Comparison of ENCODE assay signal across 8 cellular contexts in the genomic region with DNA sequence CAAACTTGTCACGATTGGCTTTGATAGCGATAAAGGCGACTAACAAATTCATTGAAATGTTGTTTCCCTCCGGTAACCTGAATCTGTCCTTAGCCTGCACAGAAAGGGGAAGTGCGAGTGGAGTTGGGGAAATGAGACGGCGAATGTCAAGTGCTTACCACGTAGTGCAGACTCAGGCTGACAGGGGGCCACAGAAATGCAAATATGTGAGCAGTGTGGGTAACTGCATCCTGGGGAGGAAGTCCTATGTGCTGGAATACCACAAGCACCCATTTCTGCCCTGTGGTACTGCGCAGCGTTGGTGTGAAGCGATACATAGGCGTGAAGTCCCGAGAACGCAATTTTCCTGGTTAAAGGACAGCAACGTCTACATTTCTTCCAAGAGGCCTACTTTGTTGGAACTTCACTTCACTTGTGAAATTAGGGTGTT. TPM values are rescaled to one million over a fixed set of nuclear protein-coding genes. Genes with fewer than 3 reads are reported as not detected.
DNase-seq lines count a peak whose midpoint lies in the region; ATAC-seq and TF ChIP-seq lines count a peak whose summit lies in the region.

No MANE protein-coding gene starts in this region.

- peak overlapping the region; percentile 67 for H3K27ac ChIP-seq in PC-3 (ENCODE audit: low read length)
- peak overlapping the region; percentile 92 for H3K27ac ChIP-seq in substantia nigra (ENCODE audit: low read depth, low read length, poor library complexity, severe bottlenecking)

- H3K4me3 Mint-ChIP-seq in natural killer cell treated with Interleukin-12 subunit alpha and Interleukin-12 subunit beta and Interleukin-15 and Interleukin-18, amount 100 ng/mL, for 72 hours, result peak overlapping the region; percentile 92

- peaks cover 5% of the 10 kb centered on the region for H3K36me3 Mint-ChIP-seq in natural killer cell treated with Interleukin-12 subunit alpha and Interleukin-12 subunit beta and Interleukin-15 and Interleukin-18, amount 100 ng/mL, for 72 hours

- no peaks in the 10 kb centered on the region for H3K9me3 ChIP-seq in PC-3 (ENCODE audit: low read length)

- H3K4me1 ChIP-seq in PC-3 (ENCODE audit: insufficient read depth, low read length), result peaks cover 17% of the 10 kb centered on the region; the same call in 1 of the 2 replicates

- H3K36me3 ChIP-seq in PC-3 (ENCODE audit: low read depth, low read length), result 0 out of 2 replicates have a peak, but pooled peaks cover 8% of the 10 kb centered on the region

- CTCF ChIA-PET in PC-3 (lab: Charles Lee), result no interaction called here

- peak overlapping the region; percentile 91 to 94 for H3K27ac Mint-ChIP-seq in natural killer cell treated with Interleukin-12 subunit alpha and Interleukin-12 subunit beta and Interleukin-15 and Interleukin-18, amount 100 ng/mL, for 72 hours

- peak overlapping the region; percentile 86 for H3K9ac ChIP-seq in PC-3 (ENCODE audit: low read length)

- peak overlapping the region; percentile 84 for H3K4me2 ChIP-seq in PC-3 (ENCODE audit: low read length)

- H3K9me3 Mint-ChIP-seq in natural killer cell treated with Interleukin-12 subunit alpha and Interleukin-12 subunit beta and Interleukin-15 and Interleukin-18, amount 100 ng/mL, for 72 hours, result no peaks in the 10 kb centered on the region

- H3K9me2 ChIP-seq in PC-3 (replicated peaks; ENCODE audit: low read length), result no peaks in the 10 kb centered on the region

- peaks cover 35% of the 10 kb centered on the region for H3K79me2 ChIP-seq in PC-3 (ENCODE audit: low read length)

- DNase-seq in AG20443 (ENCODE audit: low spot score), result peak; percentile 65
- peak; percentile 51 for DNase-seq in PC-3
- peak; percentile 27 for DNase-seq in activated T-helper 1 cell treated with Interleukin-2 at 50 U/mL for 16 hours (ENCODE audit: low read depth)
- peak; percentile 67 for DNase-seq in fibroblast of peridontal ligament (ENCODE audit: extremely low read depth)
- peak; percentile 88 for DNase-seq in natural killer cell treated with Interleukin-12 subunit alpha and Interleukin-12 subunit beta and Interleukin-15 and Interleukin-18, amount 100 ng/mL, for 72 hours (ENCODE audit: low spot score)
- DNase-seq in substantia nigra (lab: John Stamatoyannopoulos, UW), result peak in 46 of 49 donors; percentile 3 to 65 (median 26)

- ATAC-seq in GM18861 (IDR thresholded peaks at IDR 0.05; ENCODE audit: unreplicated experiment) (peak; percentile 46), HG03095 (IDR thresholded peaks at IDR 0.05; ENCODE audit: unreplicated experiment) (peak; percentile 51), PC-3 (peak; percentile 59)
- ATAC-seq in natural killer cell treated with Interleukin-12 subunit alpha and Interleukin-12 subunit beta and Interleukin-15 and Interleukin-18, amount 100 ng/mL, for 72 hours, result peak; percentile 81

- H2AFZ ChIP-seq in PC-3 (ENCODE audit: low read length), result peak overlapping the region; percentile 73

- H3K4me1 Mint-ChIP-seq in natural killer cell treated with Interleukin-12 subunit alpha and Interleukin-12 subunit beta and Interleukin-15 and Interleukin-18, amount 100 ng/mL, for 72 hours (ENCODE audit: low read depth in 2 of 2), result peaks cover 30 to 31% of the 10 kb centered on the region in 2 donors

- no peaks in the 10 kb centered on the region for H4K20me1 ChIP-seq in PC-3 (ENCODE audit: low read length)

- intact Hi-C loops in PC-3 (cut with micrococcal nuclease), result loop anchor here (5.0 kb wide), 1 partner anchor 143 kb away; the partner anchor contains the start of gene PATZ1

- H3F3A ChIP-seq in PC-3 (ENCODE audit: low read length, unreplicated experiment), result no peaks in the 10 kb centered on the region

- no peak for TF ChIP-seq CTCF in PC-3 (conservative IDR thresholded peaks at IDR 0.05; ENCODE audit: low read depth, low read length)

- BruUV-seq in PC-3 (replicated peaks; lab: Mats Ljungman, UMichigan), result TSS peak; percentile 67

- H3K27me3 ChIP-seq in PC-3 (ENCODE audit: low read length), result no peaks in the 10 kb centered on the region

- peak overlapping the region; percentile 99 for H3K4me3 ChIP-seq in PC-3 (ENCODE audit: low read length)

- H3K27me3 Mint-ChIP-seq in natural killer cell treated with Interleukin-12 subunit alpha and Interleukin-12 subunit beta and Interleukin-15 and Interleukin-18, amount 100 ng/mL, for 72 hours, result no peaks in the 10 kb centered on the region

- POLR2A ChIA-PET in PC-3 (lab: Charles Lee; ENCODE audit: unreplicated experiment), result no interaction called here

RNA-seq across cellular contexts. Expression of gene EIF4ENIF1, which starts 0.9 kb away (rescaled TPM):
- 4.5 and 5.3 TPM in 2 replicates for total RNA-seq in PC-3 (2014; rRNA removed)
- 100 to 1,000 TPM in 1 of 2 donors, 10 to 100 TPM in 1; 83.4 to 107 TPM for total RNA-seq in natural killer cell treated with Interleukin-12 subunit alpha and Interleukin-12 subunit beta and Interleukin-15 and Interleukin-18, amount 100 ng/mL, for 72 hours

RNA-seq across cellular contexts. Expression of gene SFI1, which starts 5.8 kb away (rescaled TPM):
- total RNA-seq in PC-3 (2014; rRNA removed), result 22.5 and 24.0 TPM in 2 replicates
- total RNA-seq in natural killer cell treated with Interleukin-12 subunit alpha and Interleukin-12 subunit beta and Interleukin-15 and Interleukin-18, amount 100 ng/mL, for 72 hours, result 100 to 1,000 TPM; 213 to 332 TPM

Comparison
In these comparisons a context has a peak if more than half of its experiments do, and no peak if none do; other contexts are left out.
1. Peak in every context shown above with its lines: DNase-seq, ATAC-seq, H3K4me3 ChIP-seq and H3K27ac ChIP-seq.
2. DNase-seq: peak in every context shown above with its lines; median percentile 88 in natural killer cell treated with Interleukin-12 subunit alpha and Interleukin-12 subunit beta and Interleukin-15 and Interleukin-18, amount 100 ng/mL, for 72 hours; 67 in fibroblast of peridontal ligament; 65 in AG20443; 51 in PC-3; 27 in activated T-helper 1 cell treated with Interleukin-2 at 50 U/mL for 16 hours; 26 in substantia nigra.
3. RNA of gene EIF4ENIF1, which starts 0.9 kb away (total RNA-seq): 83.4 to 107 TPM in natural killer cell treated with Interleukin-12 subunit alpha and Interleukin-12 subunit beta and Interleukin-15 and Interleukin-18, amount 100 ng/mL, for 72 hours; 4.5 to 5.3 TPM in PC-3; every median in the first group is over 10 times any median in the second.